ENCODE assay signal across 1 cellular context in genomic region chr12:24911284-24911791, GRCh38.
TF ChIP-seq lines count a peak whose summit lies in the region.

No MANE protein-coding gene starts in this region.

TF ChIP-seq in HepG2, 621 proteins besides CTCF, POLR2A, EP300 and RAD21 (continued from another document and continues in another):
- TF ChIP-seq SNAPC4 (CRISPR knock-in tag; IDR thresholded peaks at IDR 0.05) (no peak), PLSCR1 (CRISPR knock-in tag; IDR thresholded peaks at IDR 0.05; ENCODE audit: borderline replicate concordance) (no peak), ZBTB2 (CRISPR knock-in tag; IDR thresholded peaks at IDR 0.05; ENCODE audit: low read depth) (no peak), MAFK (conservative IDR thresholded peaks at IDR 0.05 in 1 of 2, IDR thresholded peaks at IDR 0.05 in 1 of 2; ENCODE audit: low read length in 2 of 2) (no peak), KMT2A (CRISPR knock-in tag; IDR thresholded peaks at IDR 0.05) (0 out of 2 replicates have a peak, but pooled peaks have one; percentile 21), POGK (CRISPR knock-in tag; conservative IDR thresholded peaks at IDR 0.05) (no peak), CEBPZ (IDR thresholded peaks at IDR 0.05; ENCODE audit: low read length) (no peak), THAP11 (CRISPR knock-in tag; IDR thresholded peaks at IDR 0.05) (peak; percentile 45), LRRFIP1 (CRISPR knock-in tag; conservative IDR thresholded peaks at IDR 0.05) (no peak), TCF7 (IDR thresholded peaks at IDR 0.05; ENCODE audit: low read depth) (no peak), MED8 (CRISPR knock-in tag; IDR thresholded peaks at IDR 0.05; ENCODE audit: insufficient replicate concordance) (no peak), ZNF788 (CRISPR knock-in tag; IDR thresholded peaks at IDR 0.05; ENCODE audit: borderline replicate concordance) (no peak), ZNF3 (CRISPR knock-in tag; IDR thresholded peaks at IDR 0.05) (no peak), AGO2 (optimal IDR thresholded peaks at IDR 0.05; ENCODE audit: low read depth, low read length) (no peak), ZNF569 (CRISPR knock-in tag; IDR thresholded peaks at IDR 0.05; ENCODE audit: borderline replicate concordance) (no peak), GPN1 (CRISPR knock-in tag; IDR thresholded peaks at IDR 0.05; ENCODE audit: borderline replicate concordance) (no peak), ZNF121 (CRISPR knock-in tag; IDR thresholded peaks at IDR 0.05) (no peak), ZNF468 (CRISPR knock-in tag; IDR thresholded peaks at IDR 0.05) (no peak), ZBTB49 (CRISPR knock-in tag; IDR thresholded peaks at IDR 0.05; ENCODE audit: borderline replicate concordance) (no peak), LCORL (IDR thresholded peaks at IDR 0.05) (no peak), LCORL (CRISPR knock-in tag; IDR thresholded peaks at IDR 0.05) (peak; percentile 58; the same call in 1 of the 2 replicates), ZNF33A (CRISPR knock-in tag; IDR thresholded peaks at IDR 0.05; ENCODE audit: borderline replicate concordance) (no peak), RNF2 (conservative IDR thresholded peaks at IDR 0.05; ENCODE audit: low read depth) (no peak), CEBPB (IDR thresholded peaks at IDR 0.05; ENCODE audit: borderline replicate concordance, low read depth, low read length) (0 out of 2 replicates have a peak, but pooled peaks have one; percentile 18), HOMEZ (CRISPR knock-in tag; IDR thresholded peaks at IDR 0.05; ENCODE audit: low read depth) (peak; percentile 28; the same call in 1 of the 2 replicates), RARA (CRISPR knock-in tag; IDR thresholded peaks at IDR 0.05) (0 out of 2 replicates have a peak, but pooled peaks have one; percentile 13), SOX13 (IDR thresholded peaks at IDR 0.05) (no peak), SOX13 (CRISPR knock-in tag; conservative IDR thresholded peaks at IDR 0.05 in 1 of 2, IDR thresholded peaks at IDR 0.05 in 1 of 2) (peak in 1 of 2 experiments; percentile 35; a peak in 1 of 4 replicates), NR3C1 (CRISPR knock-in tag; IDR thresholded peaks at IDR 0.05) (no peak), ZNF225 (CRISPR knock-in tag; IDR thresholded peaks at IDR 0.05) (no peak), FUBP1 (CRISPR knock-in tag; IDR thresholded peaks at IDR 0.05; ENCODE audit: borderline replicate concordance) (no peak), ATF5 (CRISPR knock-in tag; IDR thresholded peaks at IDR 0.05; ENCODE audit: low read depth) (no peak), ZNF605 (CRISPR knock-in tag; IDR thresholded peaks at IDR 0.05) (no peak)
